ENCODE assay signal across 8 cellular contexts in the genomic region with DNA sequence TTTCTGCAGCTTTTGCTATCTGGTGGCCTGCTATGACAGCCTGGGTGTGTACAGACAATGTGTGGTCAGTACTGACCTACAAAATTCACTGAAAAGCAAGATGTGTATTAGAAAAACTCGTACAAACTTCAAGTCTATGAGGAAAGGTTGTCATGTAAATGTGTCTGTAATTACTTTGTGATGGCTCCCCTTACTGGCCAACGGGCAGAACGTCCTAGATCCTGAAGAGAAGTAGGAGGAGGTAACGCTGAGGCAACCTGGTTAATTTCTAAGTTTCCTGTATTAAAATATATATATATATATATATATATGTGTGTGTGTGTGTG.
DNase-seq lines count a peak whose midpoint lies in the region; ATAC-seq, FAIRE-seq and TF ChIP-seq lines count a peak whose summit lies in the region.

No MANE protein-coding gene starts in this region.

- peak; percentile 21 for DNase-seq in activated naive CD4-positive, alpha-beta T cell treated with anti-CD3 and anti-CD28 coated beads, Interleukin-2, amount 10 ng/mL, durations not matched to agents 7 days and 5 days
- no peak for DNase-seq in activated naive CD4-positive, alpha-beta T cell treated with Interleukin-2 at 50 U/mL for 16 hours
- DNase-seq in HAP-1 (ENCODE audit: low spot score in 2 of 2) = peak; percentile 53 to 80
- DNase-seq in RCC 7860 (ENCODE audit: low spot score) = peak; percentile 45
- DNase-seq in erythroblast (lab: John Stamatoyannopoulos, UW) = peak; percentile 5 to 18
- peak; percentile 66 for DNase-seq in myocyte (ENCODE audit: low read depth)
- DNase-seq in naive thymus-derived CD8-positive, alpha-beta T cell = no peak

- in situ Hi-C loops in HAP-1 (cut with MboI; ENCODE audit: low sequenced_read_pairs) = loop anchor here (25.0 kb wide), 1 partner anchor 286 kb away; no protein-coding TSS in a partner anchor

- H3K27me3 Mint-ChIP-seq in activated naive CD4-positive, alpha-beta T cell treated with anti-CD3 and anti-CD28 coated beads, Interleukin-2, amount 10 ng/mL, durations not matched to agents 7 days and 5 days = peaks cover 3% of the 10 kb centered on the region
- H3K27me3 Mint-ChIP-seq in naive thymus-derived CD8-positive, alpha-beta T cell = peaks cover 1 to 16% (median 9%) of the 10 kb centered on the region in 5 donors

- no peaks in the 10 kb centered on the region for H3K4me1 Mint-ChIP-seq in activated naive CD4-positive, alpha-beta T cell treated with anti-CD3 and anti-CD28 coated beads, Interleukin-2, amount 10 ng/mL, durations not matched to agents 7 days and 5 days
- H3K4me1 Mint-ChIP-seq in naive thymus-derived CD8-positive, alpha-beta T cell = no peaks in the 10 kb centered on the region

- no peaks in the 10 kb centered on the region for H3K9me3 Mint-ChIP-seq in activated naive CD4-positive, alpha-beta T cell treated with anti-CD3 and anti-CD28 coated beads, Interleukin-2, amount 10 ng/mL, durations not matched to agents 7 days and 5 days
- H3K9me3 Mint-ChIP-seq in naive thymus-derived CD8-positive, alpha-beta T cell = no peaks in the 10 kb centered on the region

- ATAC-seq in naive thymus-derived CD8-positive, alpha-beta T cell = no peak

- no peak overlapping the region for H3K4me3 Mint-ChIP-seq in activated naive CD4-positive, alpha-beta T cell treated with anti-CD3 and anti-CD28 coated beads, Interleukin-2, amount 10 ng/mL, durations not matched to agents 7 days and 5 days
- no peak overlapping the region for H3K4me3 Mint-ChIP-seq in naive thymus-derived CD8-positive, alpha-beta T cell

- peak; percentile 43 for TF ChIP-seq CTCF in LNCAP (IDR thresholded peaks at IDR 0.05)

- no peak for FAIRE-seq in RCC 7860 (lab: Jason Lieb, UNC)

- no peak for TF ChIP-seq POLR2A in erythroblast (IDR thresholded peaks at IDR 0.05; ENCODE audit: low read length)

- H3K4me3 ChIP-seq in HAP-1 = no peak overlapping the region

- H3K4me1 ChIP-seq in HAP-1 = no peaks in the 10 kb centered on the region

- H3K9me3 ChIP-seq in HAP-1 = no peaks in the 10 kb centered on the region

- POLR2A ChIA-PET in naive thymus-derived CD8-positive, alpha-beta T cell (lab: Charles Lee) = no interaction called here

- H3K36me3 ChIP-seq in HAP-1 (replicated peaks) = no peaks in the 10 kb centered on the region

- no peak overlapping the region for H3K27ac Mint-ChIP-seq in activated naive CD4-positive, alpha-beta T cell treated with anti-CD3 and anti-CD28 coated beads, Interleukin-2, amount 10 ng/mL, durations not matched to agents 7 days and 5 days
- no peak overlapping the region for H3K27ac Mint-ChIP-seq in naive thymus-derived CD8-positive, alpha-beta T cell

- CTCF ChIA-PET in activated naive CD4-positive, alpha-beta T cell treated with anti-CD3 and anti-CD28 coated beads, Interleukin-2, amount 10 ng/mL, durations not matched to agents 7 days and 5 days (lab: Charles Lee) = no interaction called here

- H3K27me3 ChIP-seq in HAP-1 (ENCODE audit: low read depth) = no peaks in the 10 kb centered on the region; the same call in 1 of the 2 replicates

- H3K36me3 Mint-ChIP-seq in activated naive CD4-positive, alpha-beta T cell treated with anti-CD3 and anti-CD28 coated beads, Interleukin-2, amount 10 ng/mL, durations not matched to agents 7 days and 5 days = no peaks in the 10 kb centered on the region
- no peaks in the 10 kb centered on the region for H3K36me3 Mint-ChIP-seq in naive thymus-derived CD8-positive, alpha-beta T cell

Comparison
In these comparisons a context has a peak if more than half of its experiments do, and no peak if none do; other contexts are left out.
1. DNase-seq: peak in activated naive CD4-positive, alpha-beta T cell treated with anti-CD3 and anti-CD28 coated beads, Interleukin-2, amount 10 ng/mL, durations not matched to agents 7 days and 5 days (single experiment), HAP-1 (2 of 2), RCC 7860 (single experiment), erythroblast (2 of 2) and myocyte (single experiment); none in activated naive CD4-positive, alpha-beta T cell treated with Interleukin-2 at 50 U/mL for 16 hours (single experiment) and naive thymus-derived CD8-positive, alpha-beta T cell (0 of 10).